Comparison of ENCODE assay signal across 8 cellular contexts in the genomic region with DNA sequence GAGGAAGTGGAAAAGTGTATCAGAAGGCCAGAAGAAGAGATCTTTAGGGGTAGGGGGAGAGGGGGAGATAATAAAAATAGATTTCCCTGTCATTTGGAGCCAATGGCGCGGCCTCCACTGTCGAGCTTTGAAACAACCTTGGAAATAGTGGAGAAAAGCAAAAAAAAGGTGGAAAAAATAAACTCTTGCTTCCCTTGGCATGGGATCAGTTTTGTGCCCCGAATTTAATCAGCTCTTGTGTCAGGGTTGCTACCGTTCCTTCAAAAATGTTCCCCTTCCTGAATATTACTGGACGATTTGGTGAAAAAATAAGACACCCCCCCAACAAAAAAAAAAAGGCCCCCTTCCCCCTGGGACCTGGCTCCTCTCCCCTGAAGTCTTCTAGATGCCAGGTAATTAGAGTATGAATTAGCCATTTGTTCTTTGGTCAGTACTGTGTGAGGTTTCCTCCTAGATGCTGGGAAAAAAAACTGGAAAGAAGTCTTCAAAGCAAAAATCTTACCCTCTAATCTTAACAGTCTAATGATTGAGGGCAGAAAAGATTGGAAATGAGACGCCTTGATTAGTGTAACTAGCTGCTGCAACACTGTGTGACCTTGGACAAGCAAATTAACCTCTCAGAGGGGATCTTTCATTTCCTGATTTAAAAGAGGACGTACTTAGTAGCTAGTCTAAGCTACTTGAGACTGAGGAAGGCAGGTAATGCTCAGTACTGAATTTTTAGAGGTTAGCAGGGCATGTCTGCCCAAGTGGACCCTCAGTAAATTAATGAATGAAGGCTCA. TPM values are rescaled to one million over a fixed set of nuclear protein-coding genes. Genes with fewer than 3 reads are reported as not detected.
DNase-seq lines count a peak whose midpoint lies in the region; ATAC-seq and TF ChIP-seq lines count a peak whose summit lies in the region.

No MANE protein-coding gene starts in this region.

- no peak overlapping the region for H2AFZ ChIP-seq in OCI-LY1 (ENCODE audit: low read length)

- no peaks in the 10 kb centered on the region for H3K9me2 ChIP-seq in OCI-LY1 (ENCODE audit: low read depth, low read length)

- H3K36me3 ChIP-seq in HAP-1 (replicated peaks) (peaks cover 39% of the 10 kb centered on the region), OCI-LY1 (ENCODE audit: insufficient read depth, low read length) (peaks cover 37% of the 10 kb centered on the region), brain microvascular endothelial cell (replicated peaks) (peaks cover 34% of the 10 kb centered on the region), testis (ENCODE audit: low read depth, missing control alignments) (no peaks in the 10 kb centered on the region)

- peak overlapping the region; percentile 99 for H3K4me3 Mint-ChIP-seq in CD4-positive, alpha-beta T cell

- H3K27me3 ChIP-seq in CD4-positive, alpha-beta T cell (ENCODE audit: control insufficient read depth, insufficient read depth, low read length), result no peaks in the 10 kb centered on the region
- H3K27me3 ChIP-seq in HAP-1 (ENCODE audit: low read depth) (no peaks in the 10 kb centered on the region), OCI-LY1 (ENCODE audit: insufficient read depth, low read length) (no peaks in the 10 kb centered on the region), brain microvascular endothelial cell (replicated peaks) (no peaks in the 10 kb centered on the region), testis (no peaks in the 10 kb centered on the region)

- peaks cover 13% of the 10 kb centered on the region; the same call in 1 of the 2 replicates for H4K20me1 ChIP-seq in OCI-LY1 (ENCODE audit: insufficient read depth, low read length)

- intact Hi-C loops in CD4-positive, alpha-beta T cell (cut with DNase I, micrococcal nuclease), result loop anchor here (1.0 to 10.0 kb wide), 8 partner anchors 25 to 288 kb away; partner anchors contain the start of genes CEP250 (in 1 of the 2), CPNE1 (in 1 of the 2), PHF20 (in 1 of the 2) and RBM12 (in 1 of the 2)
- intact Hi-C loops in left colon (cut with DNase I, micrococcal nuclease), result loop anchor here in 1 of 2 donors (5.0 kb wide), 1 partner anchor 139 kb away; no protein-coding TSS in a partner anchor
- intact Hi-C loops in testis (cut with DNase I; ENCODE audit: low total_unique reads), result no loop called here

- in situ Hi-C loops in HAP-1 (cut with MboI; ENCODE audit: low sequenced_read_pairs) (no loop called here), brain microvascular endothelial cell (cut with HindIII; ENCODE audit: low pct_ligation_motif_present, low sequenced_read_pairs) (loop anchor here (25.0 kb wide), 1 partner anchor 144 kb away; no protein-coding TSS in a partner anchor)

- H3K4me1 ChIP-seq in HAP-1, result peaks cover 31% of the 10 kb centered on the region
- peaks cover 45% of the 10 kb centered on the region for H3K4me1 ChIP-seq in OCI-LY1 (ENCODE audit: insufficient read depth, low read length, severe bottlenecking)
- peaks cover 22% of the 10 kb centered on the region for H3K4me1 ChIP-seq in testis

- CTCF ChIA-PET in CD4-positive, alpha-beta T cell (lab: Charles Lee), result interaction anchor here (1.0 to 3.5 kb wide), 8 partner anchors 12 to 211 kb away, joined by 3 to 32 read pairs (median 7); partner anchors contain the start of genes CPNE1, PHF20, RBM12 and SCAND1

- peak overlapping the region; percentile 92 for H3K27ac ChIP-seq in CD4-positive, alpha-beta T cell (ENCODE audit: low read depth, low read length)
- H3K27ac ChIP-seq in OCI-LY1 (ENCODE audit: low read depth, low read length, poor library complexity, severe bottlenecking) (peak overlapping the region; percentile 96), brain microvascular endothelial cell (peak overlapping the region; percentile 99), testis (peak overlapping the region; percentile 96)

- WGBS in testis, 2 donors, result 0 to 1% methylated on average over 8 of the region's 8 CpGs

- H3K4me3 ChIP-seq in HAP-1 (peak overlapping the region; percentile 92), OCI-LY1 (ENCODE audit: low read depth, low read length, poor library complexity, severe bottlenecking) (peak overlapping the region; percentile 77), brain microvascular endothelial cell (ENCODE audit: low read depth, low read length) (peak overlapping the region; percentile 66), testis (peak overlapping the region; percentile 88 to 98)

- H3K9ac ChIP-seq in OCI-LY1 (ENCODE audit: low read length), result peak overlapping the region; percentile 96

- DNase-seq in CD4-positive, alpha-beta T cell, result no peak
- peak in 1 of 2 experiments; percentile 72 for DNase-seq in HAP-1 (ENCODE audit: low spot score in 2 of 2)
- no peak for DNase-seq in brain microvascular endothelial cell
- DNase-seq in left colon, result no peak
- no peak for DNase-seq in testis
- no peak for DNase-seq in activated gamma-delta T cell (lab: John Stamatoyannopoulos, UW)
- no peak for DNase-seq in NCI-H128 (lab: John Stamatoyannopoulos, UW; ENCODE audit: unreplicated experiment)

- POLR2A ChIA-PET in CD4-positive, alpha-beta T cell (lab: Charles Lee), result interaction anchor here (0.6 to 13.0 kb wide), 58 partner anchors 8 to 1750 kb away, joined by 3 to 891 read pairs (median 6); partner anchors contain the start of genes CEP250, CPNE1, EDEM2 and EIF2S2

- peaks cover 56% of the 10 kb centered on the region for H3K4me1 Mint-ChIP-seq in CD4-positive, alpha-beta T cell (ENCODE audit: low read depth)

- no peaks in the 10 kb centered on the region for H3K9me3 ChIP-seq in CD4-positive, alpha-beta T cell (ENCODE audit: control insufficient read depth, low read length)
- H3K9me3 ChIP-seq in HAP-1 (no peaks in the 10 kb centered on the region), OCI-LY1 (ENCODE audit: low read length) (no peaks in the 10 kb centered on the region), testis (no peaks in the 10 kb centered on the region)

- no peak for TF ChIP-seq POLR2A in testis (IDR thresholded peaks at IDR 0.05)

- ATAC-seq in CD4-positive, alpha-beta T cell (ENCODE audit: poor library complexity), result no peak
- peak; percentile 25 for ATAC-seq in left colon

- no peaks in the 10 kb centered on the region for H3K27me3 Mint-ChIP-seq in CD4-positive, alpha-beta T cell

- peaks cover 41% of the 10 kb centered on the region for H3K79me2 ChIP-seq in OCI-LY1 (ENCODE audit: insufficient read depth, low read length)

- no peak for TF ChIP-seq CTCF in CD4-positive, alpha-beta T cell (IDR thresholded peaks at IDR 0.05)
- no peak for TF ChIP-seq CTCF in OCI-LY1 (IDR thresholded peaks at IDR 0.05; ENCODE audit: low read length)
- TF ChIP-seq CTCF in brain microvascular endothelial cell (IDR thresholded peaks at IDR 0.05; ENCODE audit: low read depth, low read length, missing control alignments), result no peak
- no peak for TF ChIP-seq CTCF in testis (IDR thresholded peaks at IDR 0.05)

- H3K9me3 Mint-ChIP-seq in CD4-positive, alpha-beta T cell, result no peaks in the 10 kb centered on the region

- H3K27ac Mint-ChIP-seq in CD4-positive, alpha-beta T cell, result peak overlapping the region; percentile 99

- H3F3A ChIP-seq in OCI-LY1 (ENCODE audit: insufficient read depth, low read length), result no peaks in the 10 kb centered on the region

- H3K36me3 Mint-ChIP-seq in CD4-positive, alpha-beta T cell (ENCODE audit: low read depth), result peaks cover 49% of the 10 kb centered on the region

- H3K4me2 ChIP-seq in OCI-LY1 (ENCODE audit: low read length), result peak overlapping the region; percentile 80

RNA-seq across cellular contexts. Expression of gene RBM39, which starts 0.9 kb away (rescaled TPM):
- total RNA-seq in CD4-positive, alpha-beta T cell, result 1,000 to 10,000 TPM; 1,057 to 1,091 TPM
- 100 to 1,000 TPM; 221 to 232 TPM for total RNA-seq in left colon
- 100 to 1,000 TPM; 273 to 278 TPM for total RNA-seq in testis
- 116 TPM for polyA plus RNA-seq in testis (ENCODE audit: insufficient read depth, low read depth, low replicate concordance)

RNA-seq across cellular contexts. Expression of gene PHF20, which starts 28.9 kb away (rescaled TPM):
- total RNA-seq in CD4-positive, alpha-beta T cell, result 100 to 1,000 TPM; 119 to 126 TPM
- total RNA-seq in left colon, result 10 to 100 TPM; 21.9 to 25.4 TPM
- 100 to 1,000 TPM in 1 of 2 donors, 10 to 100 TPM in 1; 59.8 to 108 TPM for total RNA-seq in testis
- polyA plus RNA-seq in testis (ENCODE audit: insufficient read depth, low read depth, low replicate concordance), result 76.1 TPM

RNA-seq across cellular contexts. Expression of gene ROMO1, which starts 43.7 kb away (rescaled TPM):
- 10 to 100 TPM; 32.9 to 35.8 TPM for total RNA-seq in CD4-positive, alpha-beta T cell
- total RNA-seq in left colon (100 to 1,000 TPM; 148 to 151 TPM), testis (100 to 1,000 TPM; 200 to 276 TPM)
- polyA plus RNA-seq in testis (ENCODE audit: insufficient read depth, low read depth, low replicate concordance), result 160 TPM

RNA-seq across cellular contexts. Expression of gene NFS1, which starts 43.8 kb away (rescaled TPM):
- 10 to 100 TPM; 10.6 to 11.5 TPM for total RNA-seq in CD4-positive, alpha-beta T cell
- total RNA-seq in left colon, result 10 to 100 TPM; 31.5 to 39.0 TPM
- total RNA-seq in testis, result 10 to 100 TPM; 84.1 to 90.6 TPM
- polyA plus RNA-seq in testis (ENCODE audit: insufficient read depth, low read depth, low replicate concordance), result 86.6 TPM

Comparison
In these comparisons a context has a peak if more than half of its experiments do, and no peak if none do; other contexts are left out.
1. RNA of gene ROMO1, which starts 43.7 kb away (total RNA-seq): 200 to 276 TPM in testis and 148 to 151 TPM in left colon; 32.9 to 35.8 TPM in CD4-positive, alpha-beta T cell; every median in the first group is over 4 times any median in the second.
2. Peak in every context shown above with its lines, with median percentiles within 50 percentile points of each other: H3K27ac ChIP-seq and H3K4me3 ChIP-seq.